ENCODE assay signal across 2 cellular contexts in the genomic region with DNA sequence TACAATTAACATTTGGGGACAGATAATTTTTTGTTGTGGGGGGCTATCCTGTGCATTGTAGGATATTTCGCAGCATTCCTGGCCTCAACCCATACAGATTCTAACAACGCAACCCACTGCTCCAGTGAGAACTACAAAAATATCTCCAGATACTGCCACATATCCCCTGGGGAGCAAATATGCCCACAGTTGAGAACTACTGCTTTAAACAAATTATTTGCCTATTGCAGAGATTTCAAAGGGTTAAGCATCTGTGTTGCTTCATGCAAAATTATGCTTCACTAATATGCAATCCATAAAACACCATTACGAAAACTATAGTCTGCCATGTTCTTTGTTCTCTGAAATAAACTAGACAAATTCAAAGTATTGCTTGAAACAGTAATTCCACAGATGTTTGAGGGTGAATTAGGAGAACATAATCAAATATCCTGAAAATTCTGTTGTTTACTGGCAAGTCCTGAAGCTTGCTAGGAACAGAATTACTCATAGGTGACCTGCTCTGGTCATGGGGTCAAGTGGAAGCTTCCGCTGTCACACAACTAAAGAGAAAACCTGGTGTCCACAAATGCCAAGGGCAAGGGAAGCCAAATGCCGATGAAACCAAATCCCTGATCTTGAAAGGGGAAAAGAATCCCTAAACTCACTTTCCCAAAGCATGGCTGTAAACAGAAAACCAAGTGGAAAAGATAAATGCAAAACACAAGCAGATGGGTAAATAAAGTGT.
TF ChIP-seq lines count a peak whose summit lies in the region.

No MANE protein-coding gene starts in this region.

TF ChIP-seq in A549, 52 proteins besides CTCF, POLR2A, EP300 and RAD21 (continued from another document):
- TF ChIP-seq, protein P1, sequence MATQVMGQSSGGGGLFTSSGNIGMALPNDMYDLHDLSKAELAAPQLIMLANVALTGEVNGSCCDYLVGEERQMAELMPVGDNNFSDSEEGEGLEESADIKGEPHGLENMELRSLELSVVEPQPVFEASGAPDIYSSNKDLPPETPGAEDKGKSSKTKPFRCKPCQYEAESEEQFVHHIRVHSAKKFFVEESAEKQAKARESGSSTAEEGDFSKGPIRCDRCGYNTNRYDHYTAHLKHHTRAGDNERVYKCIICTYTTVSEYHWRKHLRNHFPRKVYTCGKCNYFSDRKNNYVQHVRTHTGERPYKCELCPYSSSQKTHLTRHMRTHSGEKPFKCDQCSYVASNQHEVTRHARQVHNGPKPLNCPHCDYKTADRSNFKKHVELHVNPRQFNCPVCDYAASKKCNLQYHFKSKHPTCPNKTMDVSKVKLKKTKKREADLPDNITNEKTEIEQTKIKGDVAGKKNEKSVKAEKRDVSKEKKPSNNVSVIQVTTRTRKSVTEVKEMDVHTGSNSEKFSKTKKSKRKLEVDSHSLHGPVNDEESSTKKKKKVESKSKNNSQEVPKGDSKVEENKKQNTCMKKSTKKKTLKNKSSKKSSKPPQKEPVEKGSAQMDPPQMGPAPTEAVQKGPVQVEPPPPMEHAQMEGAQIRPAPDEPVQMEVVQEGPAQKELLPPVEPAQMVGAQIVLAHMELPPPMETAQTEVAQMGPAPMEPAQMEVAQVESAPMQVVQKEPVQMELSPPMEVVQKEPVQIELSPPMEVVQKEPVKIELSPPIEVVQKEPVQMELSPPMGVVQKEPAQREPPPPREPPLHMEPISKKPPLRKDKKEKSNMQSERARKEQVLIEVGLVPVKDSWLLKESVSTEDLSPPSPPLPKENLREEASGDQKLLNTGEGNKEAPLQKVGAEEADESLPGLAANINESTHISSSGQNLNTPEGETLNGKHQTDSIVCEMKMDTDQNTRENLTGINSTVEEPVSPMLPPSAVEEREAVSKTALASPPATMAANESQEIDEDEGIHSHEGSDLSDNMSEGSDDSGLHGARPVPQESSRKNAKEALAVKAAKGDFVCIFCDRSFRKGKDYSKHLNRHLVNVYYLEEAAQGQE (IDR thresholded peaks at IDR 0.05), result no peak
- TF ChIP-seq HOXA7 (CRISPR knock-in tag; IDR thresholded peaks at IDR 0.05), result no peak
- no peak for TF ChIP-seq ESRRA (IDR thresholded peaks at IDR 0.05; ENCODE audit: borderline replicate concordance, low read length)
- TF ChIP-seq, protein P2, sequence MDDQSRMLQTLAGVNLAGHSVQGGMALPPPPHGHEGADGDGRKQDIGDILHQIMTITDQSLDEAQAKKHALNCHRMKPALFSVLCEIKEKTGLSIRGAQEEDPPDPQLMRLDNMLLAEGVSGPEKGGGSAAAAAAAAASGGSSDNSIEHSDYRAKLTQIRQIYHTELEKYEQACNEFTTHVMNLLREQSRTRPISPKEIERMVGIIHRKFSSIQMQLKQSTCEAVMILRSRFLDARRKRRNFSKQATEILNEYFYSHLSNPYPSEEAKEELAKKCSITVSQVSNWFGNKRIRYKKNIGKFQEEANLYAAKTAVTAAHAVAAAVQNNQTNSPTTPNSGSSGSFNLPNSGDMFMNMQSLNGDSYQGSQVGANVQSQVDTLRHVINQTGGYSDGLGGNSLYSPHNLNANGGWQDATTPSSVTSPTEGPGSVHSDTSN (IDR thresholded peaks at IDR 0.05), result no peak

TF ChIP-seq in HEK293, 187 proteins besides CTCF, POLR2A, EP300 and RAD21 (continued from another document):
- TF ChIP-seq SCRT2 (tag by site-specific recombination; IDR thresholded peaks at IDR 0.05) (no peak), MZF1 (tag by site-specific recombination; IDR thresholded peaks at IDR 0.05; ENCODE audit: borderline replicate concordance) (peak; percentile 24; the same call in 1 of the 2 replicates), ZNF138 (tag by site-specific recombination; IDR thresholded peaks at IDR 0.05; ENCODE audit: borderline replicate concordance) (no peak), ZNF830 (tag by site-specific recombination; IDR thresholded peaks at IDR 0.05; ENCODE audit: low read depth) (no peak), SCRT1 (tag by site-specific recombination; IDR thresholded peaks at IDR 0.05; ENCODE audit: borderline replicate concordance) (no peak), ZNF677 (tag by site-specific recombination; IDR thresholded peaks at IDR 0.05) (no peak), ZNF670 (tag by site-specific recombination; IDR thresholded peaks at IDR 0.05; ENCODE audit: low read depth) (no peak)
- TF ChIP-seq, protein P3, sequence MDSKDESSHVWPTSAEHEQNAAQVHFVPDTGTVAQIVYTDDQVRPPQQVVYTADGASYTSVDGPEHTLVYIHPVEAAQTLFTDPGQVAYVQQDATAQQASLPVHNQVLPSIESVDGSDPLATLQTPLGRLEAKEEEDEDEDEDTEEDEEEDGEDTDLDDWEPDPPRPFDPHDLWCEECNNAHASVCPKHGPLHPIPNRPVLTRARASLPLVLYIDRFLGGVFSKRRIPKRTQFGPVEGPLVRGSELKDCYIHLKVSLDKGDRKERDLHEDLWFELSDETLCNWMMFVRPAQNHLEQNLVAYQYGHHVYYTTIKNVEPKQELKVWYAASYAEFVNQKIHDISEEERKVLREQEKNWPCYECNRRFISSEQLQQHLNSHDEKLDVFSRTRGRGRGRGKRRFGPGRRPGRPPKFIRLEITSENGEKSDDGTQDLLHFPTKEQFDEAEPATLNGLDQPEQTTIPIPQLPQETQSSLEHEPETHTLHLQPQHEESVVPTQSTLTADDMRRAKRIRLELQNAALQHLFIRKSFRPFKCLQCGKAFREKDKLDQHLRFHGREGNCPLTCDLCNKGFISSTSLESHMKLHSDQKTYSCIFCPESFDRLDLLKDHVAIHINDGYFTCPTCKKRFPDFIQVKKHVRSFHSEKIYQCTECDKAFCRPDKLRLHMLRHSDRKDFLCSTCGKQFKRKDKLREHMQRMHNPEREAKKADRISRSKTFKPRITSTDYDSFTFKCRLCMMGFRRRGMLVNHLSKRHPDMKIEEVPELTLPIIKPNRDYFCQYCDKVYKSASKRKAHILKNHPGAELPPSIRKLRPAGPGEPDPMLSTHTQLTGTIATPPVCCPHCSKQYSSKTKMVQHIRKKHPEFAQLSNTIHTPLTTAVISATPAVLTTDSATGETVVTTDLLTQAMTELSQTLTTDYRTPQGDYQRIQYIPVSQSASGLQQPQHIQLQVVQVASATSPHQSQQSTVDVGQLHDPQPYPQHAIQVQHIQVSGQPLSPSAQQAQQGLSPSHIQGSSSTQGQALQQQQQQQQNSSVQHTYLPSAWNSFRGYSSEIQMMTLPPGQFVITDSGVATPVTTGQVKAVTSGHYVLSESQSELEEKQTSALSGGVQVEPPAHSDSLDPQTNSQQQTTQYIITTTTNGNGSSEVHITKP (tag by site-specific recombination; IDR thresholded peaks at IDR 0.05), result 0 out of 2 replicates have a peak, but pooled peaks have one; percentile 17
- TF ChIP-seq, protein P4, sequence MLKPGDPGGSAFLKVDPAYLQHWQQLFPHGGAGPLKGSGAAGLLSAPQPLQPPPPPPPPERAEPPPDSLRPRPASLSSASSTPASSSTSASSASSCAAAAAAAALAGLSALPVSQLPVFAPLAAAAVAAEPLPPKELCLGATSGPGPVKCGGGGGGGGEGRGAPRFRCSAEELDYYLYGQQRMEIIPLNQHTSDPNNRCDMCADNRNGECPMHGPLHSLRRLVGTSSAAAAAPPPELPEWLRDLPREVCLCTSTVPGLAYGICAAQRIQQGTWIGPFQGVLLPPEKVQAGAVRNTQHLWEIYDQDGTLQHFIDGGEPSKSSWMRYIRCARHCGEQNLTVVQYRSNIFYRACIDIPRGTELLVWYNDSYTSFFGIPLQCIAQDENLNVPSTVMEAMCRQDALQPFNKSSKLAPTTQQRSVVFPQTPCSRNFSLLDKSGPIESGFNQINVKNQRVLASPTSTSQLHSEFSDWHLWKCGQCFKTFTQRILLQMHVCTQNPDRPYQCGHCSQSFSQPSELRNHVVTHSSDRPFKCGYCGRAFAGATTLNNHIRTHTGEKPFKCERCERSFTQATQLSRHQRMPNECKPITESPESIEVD (tag by site-specific recombination; IDR thresholded peaks at IDR 0.05), result 0 out of 2 replicates have a peak, but pooled peaks have one; percentile 15
